2 cellular contexts compared by ENCODE assay signal in genomic region chr3:188271226-188271894, GRCh38.
TF ChIP-seq lines count a peak whose summit lies in the region.

No MANE protein-coding gene starts in this region.

TF ChIP-seq in SK-N-SH, 30 proteins besides CTCF, POLR2A, EP300 and RAD21 (continued from another document):
- TF ChIP-seq MAX (IDR thresholded peaks at IDR 0.05; ENCODE audit: low read depth) (no peak), EZH2phosphoT487 (IDR thresholded peaks at IDR 0.05; ENCODE audit: borderline replicate concordance, low read depth) (no peak), MEF2A (IDR thresholded peaks at IDR 0.05; ENCODE audit: borderline replicate concordance, low read depth) (no peak), IRF3 (IDR thresholded peaks at IDR 0.05; ENCODE audit: low read depth, low read length) (no peak), USF1 (IDR thresholded peaks at IDR 0.05; ENCODE audit: borderline replicate concordance, low read depth) (no peak), MXI1 (IDR thresholded peaks at IDR 0.05; ENCODE audit: low read depth, low read length) (no peak), FOXM1 (IDR thresholded peaks at IDR 0.05; ENCODE audit: low read depth) (no peak), USF2 (IDR thresholded peaks at IDR 0.05; ENCODE audit: borderline replicate concordance, low read depth, low read length) (no peak), TAF1 (IDR thresholded peaks at IDR 0.05; ENCODE audit: borderline replicate concordance, low read depth, low read length) (no peak), POLR2AphosphoS5 (IDR thresholded peaks at IDR 0.05; ENCODE audit: low read depth, low read length) (no peak), RXRA (IDR thresholded peaks at IDR 0.05; ENCODE audit: borderline replicate concordance, low read depth) (no peak), NFIC (IDR thresholded peaks at IDR 0.05; ENCODE audit: borderline replicate concordance) (no peak), TCF12 (IDR thresholded peaks at IDR 0.05) (no peak)

TF ChIP-seq in SK-N-SH treated with all-trans-retinoic acid at 6 μM for 48 hours, 23 proteins besides CTCF, POLR2A, EP300 and RAD21 (continued from another document):
- TF ChIP-seq POU6F1 (CRISPR knock-in tag; IDR thresholded peaks at IDR 0.05; ENCODE audit: borderline replicate concordance, low read depth): no peak
